ENCODE assay signal across 25 cellular contexts in the genomic region with DNA sequence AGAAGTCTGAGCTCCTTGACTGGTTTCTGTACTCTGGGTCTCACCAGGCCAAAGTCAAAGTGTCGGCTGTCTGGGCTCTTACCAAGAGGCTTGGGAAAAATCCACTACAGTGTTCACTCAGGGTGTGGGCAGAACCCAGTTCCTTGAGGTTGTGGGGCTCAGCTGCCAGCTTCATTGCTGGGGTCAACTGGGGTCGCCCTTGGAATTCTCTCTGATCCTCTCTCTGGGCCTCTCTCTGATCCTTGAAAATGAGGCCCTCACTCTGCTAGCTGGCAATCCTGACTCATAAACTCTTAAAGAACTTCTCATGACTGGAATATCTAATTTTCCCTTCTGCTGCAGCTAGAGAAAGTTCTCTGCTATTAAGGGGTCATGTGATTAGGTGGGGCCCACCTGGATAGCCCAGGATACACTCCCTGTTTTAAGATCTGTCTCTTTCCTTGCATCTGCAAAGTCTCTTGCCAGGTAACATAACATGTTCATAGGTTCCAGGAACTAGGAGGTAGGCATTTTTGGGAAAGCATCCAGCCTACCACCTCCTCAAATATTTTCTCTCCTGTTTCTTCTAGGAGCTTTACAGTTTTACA.
A peak's percentile ranks its signal among the peaks of the same experiment; 100 is the strongest.
DNase-seq lines count a peak whose midpoint lies in the region; ATAC-seq and TF ChIP-seq lines count a peak whose summit lies in the region.
"Had no signal": no experiment of that assay in that cellular context is flagged by ENCODE, and none has a peak within 500 bp of the region (broad histone marks: within the 10 kb centered on the region; RNA-seq: fewer than 3 reads in every experiment).

No MANE protein-coding gene starts in this region.

- H3K4me1 Mint-ChIP-seq in nephron: peaks cover 6% of the 10 kb centered on the region

- no peaks in the 10 kb centered on the region for H3K27me3 Mint-ChIP-seq in nephron (ENCODE audit: low read depth)

- ATAC-seq in HG02884 (IDR thresholded peaks at IDR 0.05; ENCODE audit: unreplicated experiment): no peak
- ATAC-seq: gastrocnemius medialis; Panc1; stimulated activated effector memory CD8-positive, alpha-beta T cell treated with anti-CD3 and anti-CD28 coated beads, Interleukin-12 subunit alpha, Interleukin-12 subunit beta, amount 100 ng/mL, for 72 hours had no signal

- DNase-seq in NCI-H82 (lab: John Stamatoyannopoulos, UW) (peak; percentile 11), NCI-H82 treated with DMSO at 0.1 percent for 48 hours (lab: John Stamatoyannopoulos, UW; ENCODE audit: unreplicated experiment) (no peak), ecto neural progenitor cell (ENCODE audit: low spot score) (peak; percentile 52), cerebellar nuclear complex (lab: John Stamatoyannopoulos, UW) (no peak), T-helper 1 cell (no peak), SHP77 (lab: John Stamatoyannopoulos, UW) (no peak)
- DNase-seq: activated naive CD4-positive, alpha-beta T cell treated with Interleukin-2 at 50 U/mL for 16 hours; activated T-cell treated with anti-CD3 and anti-CD28 coated beads, Interleukin-2, amount 50 U/mL, for 1 hour; AML-193; anterior cingulate cortex; central memory CD4-positive, alpha-beta T cell; DMS79; effector CD4-positive, alpha-beta T cell; erythroblast; gastrocnemius medialis; kidney; NCI-H1092 treated with DMSO at 0.1 percent for 48 hours; NCI-H1930; ovary; SJCRH30 had no signal

- TF ChIP-seq CTCF in nephron (IDR thresholded peaks at IDR 0.05; ENCODE audit: unreplicated experiment in 3 of 3): no peak

- peak overlapping the region; percentile 29 to 67 (median 31) for H3K27ac Mint-ChIP-seq in nephron
- H3K27ac Mint-ChIP-seq: T-helper 1 cell treated with Interleukin-12 subunit alpha and Interleukin-12 subunit beta and Interleukin-4 antibody, amounts not matched to agents 30 μg/mL and 1 μg/mL, for 36 hours had no signal

- H3K9me3 Mint-ChIP-seq in nephron: peaks cover 14% of the 10 kb centered on the region
- H3K9me3 Mint-ChIP-seq: stimulated activated effector memory CD8-positive, alpha-beta T cell treated with anti-CD3 and anti-CD28 coated beads, Interleukin-12 subunit alpha, Interleukin-12 subunit beta, amount 100 ng/mL, for 72 hours had no signal

- H3K4me3 Mint-ChIP-seq in nephron: no peak overlapping the region
- H3K4me3 Mint-ChIP-seq: stimulated activated effector memory CD8-positive, alpha-beta T cell treated with anti-CD3 and anti-CD28 coated beads, Interleukin-12 subunit alpha, Interleukin-12 subunit beta, amount 100 ng/mL, for 72 hours; T-helper 1 cell treated with Interleukin-12 subunit alpha and Interleukin-12 subunit beta and Interleukin-4 antibody, amounts not matched to agents 30 μg/mL and 1 μg/mL, for 36 hours had no signal

- no peaks in the 10 kb centered on the region for H3K36me3 Mint-ChIP-seq in nephron (ENCODE audit: low read depth)
- H3K36me3 Mint-ChIP-seq: stimulated activated effector memory CD8-positive, alpha-beta T cell treated with anti-CD3 and anti-CD28 coated beads, Interleukin-12 subunit alpha, Interleukin-12 subunit beta, amount 100 ng/mL, for 72 hours had no signal

Comparison
In these comparisons a context has a peak if more than half of its experiments do, and no peak if none do; other contexts are left out.
1. DNase-seq: peak in NCI-H82 (single experiment) and ecto neural progenitor cell (single experiment); none in NCI-H82 treated with DMSO at 0.1 percent for 48 hours (single experiment), cerebellar nuclear complex (0 of 2), T-helper 1 cell (0 of 5) and SHP77 (0 of 2).